8 cellular contexts compared by ENCODE assay signal in the genomic region with DNA sequence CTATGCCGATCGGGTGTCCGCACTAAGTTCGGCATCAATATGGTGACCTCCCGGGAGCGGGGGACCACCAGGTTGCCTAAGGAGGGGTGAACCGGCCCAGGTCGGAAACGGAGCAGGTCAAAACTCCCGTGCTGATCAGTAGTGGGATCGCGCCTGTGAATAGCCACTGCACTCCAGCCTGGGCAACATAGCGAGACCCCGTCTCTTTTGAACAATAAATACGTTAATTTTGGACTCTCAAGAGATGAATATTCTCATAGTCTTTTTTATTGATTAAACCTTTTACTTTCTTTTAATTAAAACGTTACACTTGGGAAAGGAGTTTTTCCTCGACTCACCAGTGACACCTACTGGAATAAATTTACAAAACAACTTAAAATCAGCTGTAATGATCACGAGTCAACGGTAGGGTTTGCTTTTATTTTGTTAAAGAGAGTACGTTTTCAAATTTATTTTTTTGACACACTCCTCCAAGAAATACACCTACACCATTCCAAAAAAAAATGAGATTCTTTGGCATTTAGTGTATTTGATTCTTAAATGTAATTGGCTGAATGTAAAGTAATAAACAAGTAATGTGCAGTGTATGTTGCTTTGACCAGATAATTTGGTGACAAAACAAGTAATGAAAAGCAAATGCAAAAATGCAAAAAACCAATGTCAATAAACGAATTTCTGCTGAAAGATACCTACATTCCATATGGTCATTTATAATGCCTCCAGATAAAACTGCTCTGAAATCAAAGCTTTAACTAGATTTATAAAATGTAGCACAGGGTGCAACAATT. TPM values are rescaled to one million over a fixed set of nuclear protein-coding genes. Genes with fewer than 3 reads are reported as not detected.
DNase-seq lines count a peak whose midpoint lies in the region; ATAC-seq, FAIRE-seq and TF ChIP-seq lines count a peak whose summit lies in the region.

No MANE protein-coding gene starts in this region.

- CTCF ChIA-PET in HepG2 (lab: Yijun Ruan, JAX; ENCODE audit: low intra/inter-chr PET ratio, low total read pairs): interaction anchor here (1.0 to 2.2 kb wide), 3 partner anchors 9 to 46 kb away, joined by 4 to 10 read pairs (median 6); no protein-coding TSS in a partner anchor

- no peak overlapping the region for H2AFZ ChIP-seq in HepG2 (ENCODE audit: low read length)

- no peak overlapping the region for H3K9ac ChIP-seq in HepG2 (ENCODE audit: insufficient read depth, low read depth, low read length)

- TF ChIP-seq POLR2A in HepG2 (IDR thresholded peaks at IDR 0.05; ENCODE audit: insufficient read depth in 1 of 2, low read depth in 2 of 2, low read length in 2 of 2): no peak

- TF ChIP-seq RAD21 in HepG2 (CRISPR knock-in tag; IDR thresholded peaks at IDR 0.05): no peak; the same call in 1 of the 2 replicates

- no peaks in the 10 kb centered on the region for H3K9me3 Mint-ChIP-seq in dendritic cell treated with granulocyte-macrophage colony-stimulating factor and Interleukin-4, amounts not matched to agents 40 ng/mL and 50 ng/mL, for 4 days

- DNase-seq in AG20443 (ENCODE audit: low spot score) (peak; percentile 54), NCI-H2107 treated with DMSO at 0.1 percent for 48 hours (lab: John Stamatoyannopoulos, UW; ENCODE audit: unreplicated experiment) (peak; percentile 66), HepG2 (ENCODE audit: low spot score) (peak; percentile 52)
- peak in 2 of 3 donors; percentile 37 to 44 for DNase-seq in stimulated activated CD4-positive, alpha-beta T cell treated with anti-CD3 and anti-CD28 coated beads, TNF-alpha, amount 100 ng/mL, for 48 hours (ENCODE audit: low read depth in 3 of 3)

- H3K27ac ChIP-seq in VCaP: peak overlapping the region; percentile 94
- peak overlapping the region; percentile 49 for H3K27ac ChIP-seq in HepG2 (ENCODE audit: extremely low read length, insufficient read depth, low read length)

- WGBS in HepG2 (ENCODE audit: low lambda C conversion rate): under 1% methylated on average over 9 of the region's 21 CpGs

- H3K27me3 Mint-ChIP-seq in dendritic cell treated with granulocyte-macrophage colony-stimulating factor and Interleukin-4, amounts not matched to agents 40 ng/mL and 50 ng/mL, for 4 days: no peaks in the 10 kb centered on the region

- intact Hi-C loops in dendritic cell treated with granulocyte-macrophage colony-stimulating factor and Interleukin-4, amounts not matched to agents 40 ng/mL and 50 ng/mL, for 4 days (cut with micrococcal nuclease): loop anchor here (1.0 to 10.0 kb wide), 3 partner anchors 11 to 1658 kb away; partner anchors contain the start of genes KLHDC2, LRR1 and TMX1
- intact Hi-C loops in HepG2 (cut with micrococcal nuclease; ENCODE audit: unreplicated experiment): loop anchor here (1.0 to 2.0 kb wide), 2 partner anchors 7 to 34 kb away; partner anchors contain the start of genes MGAT2 and RPL36AL

- H3K9me3 ChIP-seq in HepG2 (ENCODE audit: low read length): no peaks in the 10 kb centered on the region

- H3K4me1 ChIP-seq in HepG2 (ENCODE audit: insufficient read depth, low read length): peaks cover 45% of the 10 kb centered on the region

- peak; percentile 66 for FAIRE-seq in HepG2 (lab: Jason Lieb, UNC)

- H3K4me2 ChIP-seq in HepG2 (ENCODE audit: low read depth, low read length): peak overlapping the region; percentile 62

- no TSS peak for BruUV-seq in HepG2 (replicated peaks; lab: Mats Ljungman, UMichigan)

- TF ChIP-seq CTCF in VCaP (conservative IDR thresholded peaks at IDR 0.05) (peak; percentile 88), HepG2 (CRISPR knock-in tag; IDR thresholded peaks at IDR 0.05) (peak; percentile 70)

- H3K4me1 Mint-ChIP-seq in dendritic cell treated with granulocyte-macrophage colony-stimulating factor and Interleukin-4, amounts not matched to agents 40 ng/mL and 50 ng/mL, for 4 days (ENCODE audit: low read depth): peaks cover 27% of the 10 kb centered on the region

- POLR2A ChIA-PET in HepG2 (lab: Yijun Ruan, JAX): interaction anchor here (0.5 to 5.8 kb wide), 17 partner anchors 9 to 275 kb away, joined by 3 to 97 read pairs (median 4); partner anchors contain the start of genes KLHDC2, LRR1, MGAT2 and POLE2

- H3K36me3 Mint-ChIP-seq in dendritic cell treated with granulocyte-macrophage colony-stimulating factor and Interleukin-4, amounts not matched to agents 40 ng/mL and 50 ng/mL, for 4 days (ENCODE audit: low read depth): peaks cover 45% of the 10 kb centered on the region

- peaks cover 41% of the 10 kb centered on the region for H4K20me1 ChIP-seq in HepG2 (ENCODE audit: insufficient read depth, low read length)

- H3K4me3 Mint-ChIP-seq in dendritic cell treated with granulocyte-macrophage colony-stimulating factor and Interleukin-4, amounts not matched to agents 40 ng/mL and 50 ng/mL, for 4 days: peak overlapping the region; percentile 93

- H3K4me3 ChIP-seq in HepG2 (replicated peaks in 1 of 3; ENCODE audit: insufficient read depth in 1 of 3, low read depth in 2 of 3, low read length in 3 of 3): peak overlapping the region; percentile 20 to 37 (median 35); a peak in 3 of 6 replicates

- H3K27ac Mint-ChIP-seq in dendritic cell treated with granulocyte-macrophage colony-stimulating factor and Interleukin-4, amounts not matched to agents 40 ng/mL and 50 ng/mL, for 4 days: peak overlapping the region; percentile 98

- TF ChIP-seq EP300 in HepG2 (IDR thresholded peaks at IDR 0.05; ENCODE audit: low read depth in 2 of 2, low read length in 2 of 2) (no peak), HepG2 (CRISPR knock-in tag; IDR thresholded peaks at IDR 0.05; ENCODE audit: borderline replicate concordance) (no peak)

- peaks cover 4 to 18% of the 10 kb centered on the region in 2 experiments; a peak in 4 of 5 replicates for H3K36me3 ChIP-seq in HepG2 (replicated peaks in 1 of 2; ENCODE audit: control insufficient read depth in 1 of 2, insufficient read depth in 2 of 2, low read length in 2 of 2)

- ATAC-seq in GM18867 (IDR thresholded peaks at IDR 0.05; ENCODE audit: unreplicated experiment) (peak; percentile 36), HG03097 (IDR thresholded peaks at IDR 0.05; ENCODE audit: low FRiP score, unreplicated experiment) (peak; percentile 40), HepG2 (peak; percentile 13)

- in situ Hi-C loops in HepG2 (cut with HindIII; ENCODE audit: extremely low pct_ligation_motif_present, low pct_unique_long_range_greater_than_20kb): no loop called here

- H3K27me3 ChIP-seq in HepG2 (ENCODE audit: control insufficient read depth in 1 of 2, insufficient read depth in 2 of 2, low read length in 2 of 2): no peaks in the 10 kb centered on the region; a peak in 1 of 5 replicates

- H3K79me2 ChIP-seq in HepG2 (ENCODE audit: insufficient read depth, low read length): peaks cover 42% of the 10 kb centered on the region

RNA-seq across cellular contexts. Expression of gene RPS29, which starts 0.7 kb away (rescaled TPM):
- 3,901 and 4,303 TPM in 2 replicates for total RNA-seq in HepG2 (2016; rRNA removed; fragmentation: Illumina TruSeq; extraction: Trizol)
- total RNA-seq in HepG2 (2016; cell fraction: cytosol; rRNA removed; fragmentation: Illumina TruSeq; extraction: Trizol; ENCODE audit: low read depth): 8,184 and 8,598 TPM in 2 replicates
- 4,185 and 4,312 TPM in 2 replicates for total RNA-seq in HepG2 (2016; cell fraction: insoluble cytoplasmic fraction; rRNA removed; fragmentation: Illumina TruSeq; extraction: Trizol)
- total RNA-seq in HepG2 (2016; cell fraction: membrane; rRNA removed; fragmentation: Illumina TruSeq; extraction: Trizol): 10,515 and 11,473 TPM in 2 replicates
- 1,563 and 1,683 TPM in 2 replicates for total RNA-seq in HepG2 (2016; cell fraction: nucleus; rRNA removed; fragmentation: Illumina TruSeq; extraction: Trizol)
- polyA plus RNA-seq in HepG2 (2011; rRNA removed): 7,896 and 8,215 TPM in 2 replicates
- 23,106 and 23,761 TPM in 2 replicates for polyA plus RNA-seq in HepG2 (2011; cell fraction: cytosol; rRNA removed)
- polyA plus RNA-seq in HepG2 (2011; cell fraction: nucleus; rRNA removed): 3,131 and 3,133 TPM in 2 replicates
- polyA plus RNA-seq in HepG2 (2012): 7,846 and 11,802 TPM in 2 replicates
- 7,461 and 7,652 TPM in 2 replicates for polyA plus RNA-seq in HepG2 (2016; cell fraction: cytosol; fragmentation: Illumina TruSeq; extraction: Trizol; ENCODE audit: low read depth)
- polyA plus RNA-seq in HepG2 (2016; cell fraction: insoluble cytoplasmic fraction; fragmentation: Illumina TruSeq; extraction: Trizol; ENCODE audit: low read depth): 2,305 and 2,788 TPM in 2 replicates
- polyA plus RNA-seq in HepG2 (2016; cell fraction: membrane; fragmentation: Illumina TruSeq; extraction: Trizol; ENCODE audit: low read depth): 6,369 and 7,188 TPM in 2 replicates
- polyA plus RNA-seq in HepG2 (2016; cell fraction: nucleus; fragmentation: Illumina TruSeq; extraction: Trizol; ENCODE audit: insufficient read depth, low read depth): 1,882 and 2,182 TPM in 2 replicates
- 1,545 and 1,558 TPM in 2 replicates for polyA minus RNA-seq in HepG2 (2011; rRNA and poly(A)+ RNA removed; ENCODE audit: low replicate concordance)
- polyA minus RNA-seq in HepG2 (2011; cell fraction: cytosol; rRNA and poly(A)+ RNA removed): 502 and 598 TPM in 2 replicates
- 266 and 310 TPM in 2 replicates for polyA minus RNA-seq in HepG2 (2011; cell fraction: nucleus; rRNA and poly(A)+ RNA removed)

RNA-seq across cellular contexts. Expression of gene LRR1, which starts 11.9 kb away (rescaled TPM):
- total RNA-seq in HepG2 (2016; rRNA removed; fragmentation: Illumina TruSeq; extraction: Trizol): 36.2 and 49.8 TPM in 2 replicates
- total RNA-seq in HepG2 (2016; cell fraction: cytosol; rRNA removed; fragmentation: Illumina TruSeq; extraction: Trizol; ENCODE audit: low read depth): 25.3 and 29.2 TPM in 2 replicates
- total RNA-seq in HepG2 (2016; cell fraction: insoluble cytoplasmic fraction; rRNA removed; fragmentation: Illumina TruSeq; extraction: Trizol): 37.2 and 49.2 TPM in 2 replicates
- total RNA-seq in HepG2 (2016; cell fraction: membrane; rRNA removed; fragmentation: Illumina TruSeq; extraction: Trizol): 30.8 and 32.4 TPM in 2 replicates
- total RNA-seq in HepG2 (2016; cell fraction: nucleus; rRNA removed; fragmentation: Illumina TruSeq; extraction: Trizol): 18.7 and 21.3 TPM in 2 replicates
- 3.9 and 7.0 TPM in 2 replicates for polyA plus RNA-seq in HepG2 (2011; rRNA removed)
- 4.2 and 4.3 TPM in 2 replicates for polyA plus RNA-seq in HepG2 (2011; cell fraction: cytosol; rRNA removed)
- 1.9 and 2.1 TPM in 2 replicates for polyA plus RNA-seq in HepG2 (2011; cell fraction: nucleus; rRNA removed)
- polyA plus RNA-seq in HepG2 (2012): 4.8 and 6.0 TPM in 2 replicates
- polyA plus RNA-seq in HepG2 (2016; cell fraction: cytosol; fragmentation: Illumina TruSeq; extraction: Trizol; ENCODE audit: low read depth): 14.3 and 17.0 TPM in 2 replicates
- 36.2 and 39.0 TPM in 2 replicates for polyA plus RNA-seq in HepG2 (2016; cell fraction: insoluble cytoplasmic fraction; fragmentation: Illumina TruSeq; extraction: Trizol; ENCODE audit: low read depth)
- polyA plus RNA-seq in HepG2 (2016; cell fraction: membrane; fragmentation: Illumina TruSeq; extraction: Trizol; ENCODE audit: low read depth): 16.8 and 17.0 TPM in 2 replicates
- polyA plus RNA-seq in HepG2 (2016; cell fraction: nucleus; fragmentation: Illumina TruSeq; extraction: Trizol; ENCODE audit: insufficient read depth, low read depth): 17.4 and 22.9 TPM in 2 replicates
- polyA minus RNA-seq in HepG2 (2011; rRNA and poly(A)+ RNA removed; ENCODE audit: low replicate concordance): 6.5 and 13.4 TPM in 2 replicates
- 3.0 and 4.6 TPM in 2 replicates for polyA minus RNA-seq in HepG2 (2011; cell fraction: cytosol; rRNA and poly(A)+ RNA removed)
- 9.0 and 10.3 TPM in 2 replicates for polyA minus RNA-seq in HepG2 (2011; cell fraction: nucleus; rRNA and poly(A)+ RNA removed)

RNA-seq across cellular contexts. Expression of gene RPL36AL, which starts 33.6 kb away (rescaled TPM):
- total RNA-seq in HepG2 (2016; rRNA removed; fragmentation: Illumina TruSeq; extraction: Trizol): 294 and 383 TPM in 2 replicates
- total RNA-seq in HepG2 (2016; cell fraction: cytosol; rRNA removed; fragmentation: Illumina TruSeq; extraction: Trizol; ENCODE audit: low read depth): 88.6 and 90.1 TPM in 2 replicates
- total RNA-seq in HepG2 (2016; cell fraction: insoluble cytoplasmic fraction; rRNA removed; fragmentation: Illumina TruSeq; extraction: Trizol): 283 and 392 TPM in 2 replicates
- total RNA-seq in HepG2 (2016; cell fraction: membrane; rRNA removed; fragmentation: Illumina TruSeq; extraction: Trizol): 101 and 102 TPM in 2 replicates
- 94.7 and 104 TPM in 2 replicates for total RNA-seq in HepG2 (2016; cell fraction: nucleus; rRNA removed; fragmentation: Illumina TruSeq; extraction: Trizol)
- 84.2 and 90.0 TPM in 2 replicates for polyA plus RNA-seq in HepG2 (2011; rRNA removed)
- polyA plus RNA-seq in HepG2 (2011; cell fraction: cytosol; rRNA removed): 86.6 and 126 TPM in 2 replicates
- 25.3 and 33.1 TPM in 2 replicates for polyA plus RNA-seq in HepG2 (2011; cell fraction: nucleus; rRNA removed)
- 175 and 257 TPM in 2 replicates for polyA plus RNA-seq in HepG2 (2012)
- 98.6 and 103 TPM in 2 replicates for polyA plus RNA-seq in HepG2 (2016; cell fraction: cytosol; fragmentation: Illumina TruSeq; extraction: Trizol; ENCODE audit: low read depth)
- 442 and 461 TPM in 2 replicates for polyA plus RNA-seq in HepG2 (2016; cell fraction: insoluble cytoplasmic fraction; fragmentation: Illumina TruSeq; extraction: Trizol; ENCODE audit: low read depth)
- polyA plus RNA-seq in HepG2 (2016; cell fraction: membrane; fragmentation: Illumina TruSeq; extraction: Trizol; ENCODE audit: low read depth): 108 and 109 TPM in 2 replicates
- polyA plus RNA-seq in HepG2 (2016; cell fraction: nucleus; fragmentation: Illumina TruSeq; extraction: Trizol; ENCODE audit: insufficient read depth, low read depth): 176 and 178 TPM in 2 replicates
- polyA minus RNA-seq in HepG2 (2011; rRNA and poly(A)+ RNA removed; ENCODE audit: low replicate concordance): 4.9 and 21.4 TPM in 2 replicates
- polyA minus RNA-seq in HepG2 (2011; cell fraction: cytosol; rRNA and poly(A)+ RNA removed): 35.3 and 38.6 TPM in 2 replicates
- 19.6 and 28.7 TPM in 2 replicates for polyA minus RNA-seq in HepG2 (2011; cell fraction: nucleus; rRNA and poly(A)+ RNA removed)

RNA-seq across cellular contexts. Expression of gene MGAT2, which starts 33.7 kb away (rescaled TPM):
- 47.2 and 51.9 TPM in 2 replicates for total RNA-seq in HepG2 (2016; rRNA removed; fragmentation: Illumina TruSeq; extraction: Trizol)
- 11.1 and 14.0 TPM in 2 replicates for total RNA-seq in HepG2 (2016; cell fraction: cytosol; rRNA removed; fragmentation: Illumina TruSeq; extraction: Trizol; ENCODE audit: low read depth)
- 50.9 and 51.9 TPM in 2 replicates for total RNA-seq in HepG2 (2016; cell fraction: insoluble cytoplasmic fraction; rRNA removed; fragmentation: Illumina TruSeq; extraction: Trizol)
- total RNA-seq in HepG2 (2016; cell fraction: membrane; rRNA removed; fragmentation: Illumina TruSeq; extraction: Trizol): 47.8 and 48.8 TPM in 2 replicates
- 35.6 and 35.7 TPM in 2 replicates for total RNA-seq in HepG2 (2016; cell fraction: nucleus; rRNA removed; fragmentation: Illumina TruSeq; extraction: Trizol)
- 12.4 and 12.9 TPM in 2 replicates for polyA plus RNA-seq in HepG2 (2011; rRNA removed)
- polyA plus RNA-seq in HepG2 (2011; cell fraction: cytosol; rRNA removed): 11.6 and 13.5 TPM in 2 replicates
- polyA plus RNA-seq in HepG2 (2011; cell fraction: nucleus; rRNA removed): 4.6 and 5.3 TPM in 2 replicates
- polyA plus RNA-seq in HepG2 (2012): 4.2 and 5.5 TPM in 2 replicates
- polyA plus RNA-seq in HepG2 (2016; cell fraction: cytosol; fragmentation: Illumina TruSeq; extraction: Trizol; ENCODE audit: low read depth): 9.6 and 11.4 TPM in 2 replicates
- polyA plus RNA-seq in HepG2 (2016; cell fraction: insoluble cytoplasmic fraction; fragmentation: Illumina TruSeq; extraction: Trizol; ENCODE audit: low read depth): 42.7 and 53.6 TPM in 2 replicates
- polyA plus RNA-seq in HepG2 (2016; cell fraction: membrane; fragmentation: Illumina TruSeq; extraction: Trizol; ENCODE audit: low read depth): 30.4 and 34.7 TPM in 2 replicates
- polyA plus RNA-seq in HepG2 (2016; cell fraction: nucleus; fragmentation: Illumina TruSeq; extraction: Trizol; ENCODE audit: insufficient read depth, low read depth): 41.5 and 42.4 TPM in 2 replicates
- 13.7 and 21.0 TPM in 2 replicates for polyA minus RNA-seq in HepG2 (2011; rRNA and poly(A)+ RNA removed; ENCODE audit: low replicate concordance)
- polyA minus RNA-seq in HepG2 (2011; cell fraction: cytosol; rRNA and poly(A)+ RNA removed): 14.9 and 15.9 TPM in 2 replicates
- polyA minus RNA-seq in HepG2 (2011; cell fraction: nucleus; rRNA and poly(A)+ RNA removed): 10.3 and 10.8 TPM in 2 replicates

RNA-seq across cellular contexts. Expression of gene DNAAF2, which starts 48.2 kb away (rescaled TPM):
- 13.6 and 17.9 TPM in 2 replicates for total RNA-seq in HepG2 (2016; rRNA removed; fragmentation: Illumina TruSeq; extraction: Trizol)
- total RNA-seq in HepG2 (2016; cell fraction: cytosol; rRNA removed; fragmentation: Illumina TruSeq; extraction: Trizol; ENCODE audit: low read depth): 4.8 and 5.7 TPM in 2 replicates
- total RNA-seq in HepG2 (2016; cell fraction: insoluble cytoplasmic fraction; rRNA removed; fragmentation: Illumina TruSeq; extraction: Trizol): 14.5 and 17.7 TPM in 2 replicates
- 10.8 and 12.3 TPM in 2 replicates for total RNA-seq in HepG2 (2016; cell fraction: membrane; rRNA removed; fragmentation: Illumina TruSeq; extraction: Trizol)
- total RNA-seq in HepG2 (2016; cell fraction: nucleus; rRNA removed; fragmentation: Illumina TruSeq; extraction: Trizol): 7.0 and 8.3 TPM in 2 replicates
- 6.1 TPM in 2 replicates for polyA plus RNA-seq in HepG2 (2011; rRNA removed)
- 4.9 and 5.2 TPM in 2 replicates for polyA plus RNA-seq in HepG2 (2011; cell fraction: cytosol; rRNA removed)
- 2.5 and 2.7 TPM in 2 replicates for polyA plus RNA-seq in HepG2 (2011; cell fraction: nucleus; rRNA removed)
- 7.4 and 8.1 TPM in 2 replicates for polyA plus RNA-seq in HepG2 (2012)
- polyA plus RNA-seq in HepG2 (2016; cell fraction: cytosol; fragmentation: Illumina TruSeq; extraction: Trizol; ENCODE audit: low read depth): 3.3 and 4.7 TPM in 2 replicates
- 17.1 and 19.1 TPM in 2 replicates for polyA plus RNA-seq in HepG2 (2016; cell fraction: insoluble cytoplasmic fraction; fragmentation: Illumina TruSeq; extraction: Trizol; ENCODE audit: low read depth)
- polyA plus RNA-seq in HepG2 (2016; cell fraction: membrane; fragmentation: Illumina TruSeq; extraction: Trizol; ENCODE audit: low read depth): 7.1 and 7.4 TPM in 2 replicates
- polyA plus RNA-seq in HepG2 (2016; cell fraction: nucleus; fragmentation: Illumina TruSeq; extraction: Trizol; ENCODE audit: insufficient read depth, low read depth): 9.5 and 10.7 TPM in 2 replicates
- 2.7 and 3.1 TPM in 2 replicates for polyA minus RNA-seq in HepG2 (2011; rRNA and poly(A)+ RNA removed; ENCODE audit: low replicate concordance)
- polyA minus RNA-seq in HepG2 (2011; cell fraction: cytosol; rRNA and poly(A)+ RNA removed): 3.6 and 4.2 TPM in 2 replicates
- 3.1 and 4.5 TPM in 2 replicates for polyA minus RNA-seq in HepG2 (2011; cell fraction: nucleus; rRNA and poly(A)+ RNA removed)

Comparison
In these comparisons a context has a peak if more than half of its experiments do, and no peak if none do; other contexts are left out.
1. Peak in every context shown above with its lines: DNase-seq, ATAC-seq, H3K4me3 ChIP-seq and H3K27ac ChIP-seq.